In the genomic region with DNA sequence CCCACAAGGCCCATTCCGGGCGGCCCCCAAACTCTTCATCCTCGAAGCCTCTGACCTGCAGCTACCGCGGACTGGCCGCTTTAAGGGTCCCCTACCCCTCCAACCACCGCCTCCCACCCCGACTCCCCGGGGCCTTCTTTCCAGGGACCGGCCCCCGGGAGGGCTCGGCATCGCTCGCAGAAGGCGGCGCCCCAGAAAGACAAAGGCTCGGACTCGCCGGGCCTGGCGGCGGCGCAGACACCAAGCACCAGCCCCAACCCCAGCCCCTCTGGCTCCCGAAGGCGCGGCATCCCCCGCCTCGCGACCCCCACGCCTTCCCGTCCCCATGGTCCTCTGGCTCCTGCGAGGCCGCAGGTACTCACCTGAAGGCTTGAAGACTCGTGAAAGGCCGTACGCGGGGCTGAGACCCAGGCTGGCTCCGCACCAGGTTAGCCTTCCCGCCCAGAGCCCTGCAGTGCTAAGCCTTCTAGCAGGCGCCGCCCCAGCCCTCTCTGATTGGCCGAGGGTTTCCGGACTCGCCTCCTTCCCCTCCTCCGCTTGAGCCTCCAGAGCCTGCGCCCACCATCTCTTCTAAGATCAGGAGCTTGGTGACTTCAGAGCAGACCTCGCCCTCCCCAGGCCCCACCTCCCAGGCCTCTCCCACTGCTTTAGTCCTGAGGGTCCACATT, we compare ENCODE assay signal across 8 cellular contexts. TPM values are rescaled to one million over a fixed set of nuclear protein-coding genes. Genes with fewer than 3 reads are reported as not detected.
DNase-seq lines count a peak whose midpoint lies in the region; ATAC-seq and TF ChIP-seq lines count a peak whose summit lies in the region.
"Not testable (repeated sequence)": the region's sequence is repeated elsewhere in the genome, so short reads cannot be mapped to it uniquely, and the experiment has no call there.

A gene (minus strand): TSS at position 459 of the 668 bp plus-strand sequence.

- CTCF ChIA-PET in CD4-positive, alpha-beta T cell (lab: Charles Lee): not testable (repeated sequence)

- not testable (repeated sequence) for H3K4me3 Mint-ChIP-seq in CD4-positive, alpha-beta T cell; activated T-cell treated with anti-CD3 and anti-CD28 coated beads, Interleukin-2, amount 50 U/mL, for 4 hours; progenitor cell of endocrine pancreas (ENCODE audit: low read depth)

- H3K36me3 Mint-ChIP-seq in CD4-positive, alpha-beta T cell (ENCODE audit: low read depth); activated T-cell treated with anti-CD3 and anti-CD28 coated beads, Interleukin-2, amount 50 U/mL, for 4 hours (ENCODE audit: insufficient read depth); progenitor cell of endocrine pancreas (ENCODE audit: insufficient read depth): not testable (repeated sequence)

- H3K27me3 Mint-ChIP-seq in CD4-positive, alpha-beta T cell; activated T-cell treated with anti-CD3 and anti-CD28 coated beads, Interleukin-2, amount 50 U/mL, for 4 hours (ENCODE audit: low read depth); progenitor cell of endocrine pancreas: not testable (repeated sequence)

- not testable (repeated sequence) for H3K9me3 ChIP-seq in CD4-positive, alpha-beta T cell (ENCODE audit: control insufficient read depth, low read length)

- not testable (repeated sequence) for H3K27ac ChIP-seq in CD4-positive, alpha-beta T cell (ENCODE audit: low read depth, low read length)

- H3K27ac Mint-ChIP-seq in CD4-positive, alpha-beta T cell; progenitor cell of endocrine pancreas: not testable (repeated sequence)

- H3K4me1 Mint-ChIP-seq in CD4-positive, alpha-beta T cell (ENCODE audit: low read depth); activated T-cell treated with anti-CD3 and anti-CD28 coated beads, Interleukin-2, amount 50 U/mL, for 4 hours (ENCODE audit: low read depth); progenitor cell of endocrine pancreas (ENCODE audit: low read depth): not testable (repeated sequence)

- not testable (repeated sequence) for H3K9me3 Mint-ChIP-seq in CD4-positive, alpha-beta T cell; activated T-cell treated with anti-CD3 and anti-CD28 coated beads, Interleukin-2, amount 50 U/mL, for 4 hours; progenitor cell of endocrine pancreas (ENCODE audit: low read depth)

- peak; percentile 99 for ATAC-seq in CD4-positive, alpha-beta T cell (ENCODE audit: poor library complexity)
- ATAC-seq in GM19351 (IDR thresholded peaks at IDR 0.05; ENCODE audit: unreplicated experiment) (peak; percentile 98), GM21723 (IDR thresholded peaks at IDR 0.05; ENCODE audit: unreplicated experiment) (peak; percentile 99), HG02981 (IDR thresholded peaks at IDR 0.05; ENCODE audit: unreplicated experiment) (peak; percentile 99), HG03460 (IDR thresholded peaks at IDR 0.05; ENCODE audit: unreplicated experiment) (peak; percentile 95), left ventricle myocardium superior (peak; percentile 93)
- peak; percentile 99 for ATAC-seq in activated T-cell treated with anti-CD3 and anti-CD28 coated beads, Interleukin-2, amount 50 U/mL, for 4 hours

- intact Hi-C loops in CD4-positive, alpha-beta T cell (cut with DNase I, micrococcal nuclease); left ventricle myocardium superior (cut with micrococcal nuclease): not testable (repeated sequence)

- TF ChIP-seq CTCF in CD4-positive, alpha-beta T cell (IDR thresholded peaks at IDR 0.05); progenitor cell of endocrine pancreas (IDR thresholded peaks at IDR 0.05; ENCODE audit: unreplicated experiment): not testable (repeated sequence)

- H3K27me3 ChIP-seq in CD4-positive, alpha-beta T cell (ENCODE audit: control insufficient read depth, insufficient read depth, low read length): not testable (repeated sequence)

- POLR2A ChIA-PET in CD4-positive, alpha-beta T cell (lab: Charles Lee): not testable (repeated sequence)

- DNase-seq in CD4-positive, alpha-beta T cell; activated T-cell treated with anti-CD3 and anti-CD28 coated beads, Interleukin-2, amount 50 U/mL, for 4 hours; left ventricle myocardium superior; progenitor cell of endocrine pancreas (ENCODE audit: low spot score, unreplicated experiment): not testable (repeated sequence)

RNA-seq across cellular contexts. Expression of the gene that starts here (rescaled TPM):
- total RNA-seq in CD4-positive, alpha-beta T cell: 1 to 10 TPM; 3.7 to 4.1 TPM
- total RNA-seq in activated T-cell treated with anti-CD3 and anti-CD28 coated beads, Interleukin-2, amount 50 U/mL, for 4 hours: 1 to 10 TPM in 1 of 3 donors, under 1 TPM in 2; 0.74 to 1.5 (median 0.92) TPM
- 0.10 TPM for total RNA-seq in left ventricle myocardium superior
- 15.5 and 17.3 TPM in 2 replicates for total RNA-seq in progenitor cell of endocrine pancreas

Comparison
In these comparisons a context has a peak if more than half of its experiments do, and no peak if none do; other contexts are left out.
1. Peak in ATAC-seq in left ventricle myocardium superior; RNA of the gene not detected or under 1 TPM.